23 cellular contexts compared by ENCODE assay signal in the genomic region with DNA sequence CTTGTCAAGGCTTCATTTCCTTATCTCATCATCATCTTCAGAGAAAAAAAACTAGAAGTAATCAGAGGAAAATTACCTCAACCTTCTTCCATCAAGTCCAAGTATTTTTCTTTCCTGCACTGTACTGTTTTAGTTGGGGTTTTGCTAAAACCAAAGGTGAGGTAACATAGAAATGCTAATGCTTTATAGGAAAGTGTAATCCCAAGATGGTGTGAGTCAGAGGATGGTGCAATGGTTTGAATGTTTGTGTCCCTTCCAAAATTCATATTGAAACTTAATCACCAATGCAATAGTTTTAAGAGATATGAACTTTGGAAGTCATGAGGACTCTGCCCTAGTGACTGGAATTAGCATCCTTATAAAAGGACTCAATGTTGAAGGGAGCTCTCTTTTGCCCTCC.
A peak's percentile ranks its signal among the peaks of the same experiment; 100 is the strongest.
DNase-seq lines count a peak whose midpoint lies in the region; ATAC-seq and TF ChIP-seq lines count a peak whose summit lies in the region.
"Had no signal": no experiment of that assay in that cellular context is flagged by ENCODE, and none has a peak within 500 bp of the region (broad histone marks: within the 10 kb centered on the region; RNA-seq: fewer than 3 reads in every experiment).

No MANE protein-coding gene starts in this region.

- H4K20me1 ChIP-seq in SU-DHL-6 (ENCODE audit: low read depth, low read length) = no peaks in the 10 kb centered on the region

- H3K27ac ChIP-seq in ACC112 (ENCODE audit: low read depth, low read length) (peak overlapping the region; percentile 18; the same call in 1 of the 2 replicates), SU-DHL-6 (ENCODE audit: low read depth, low read length) (peak overlapping the region; percentile 85)
- H3K27ac ChIP-seq: foreskin keratinocyte, pancreas, right lobe of liver, tibial nerve had no signal

- H3K9ac ChIP-seq in SU-DHL-6 (ENCODE audit: low read length) = peak overlapping the region; percentile 31

- H2AFZ ChIP-seq in ACC112 (ENCODE audit: low read length, unreplicated experiment) (no peak overlapping the region), SU-DHL-6 (ENCODE audit: low read depth, low read length, severe bottlenecking) (peak overlapping the region; percentile 29)

- ATAC-seq in HG02981 (IDR thresholded peaks at IDR 0.05; ENCODE audit: unreplicated experiment) (no peak), GM19324 (IDR thresholded peaks at IDR 0.05; ENCODE audit: low FRiP score, unreplicated experiment) (no peak)
- ATAC-seq: effector memory CD8-positive, alpha-beta T cell; foreskin keratinocyte; pancreas; right lobe of liver; stimulated activated naive B cell treated with anti-CD40 and anti-IgM and Interleukin-4, amounts not matched to agents 10 μg/mL and 1 μg/mL and 100 μg/mL, for 72 hours had no signal

- TF ChIP-seq CTCF in AG09309 (IDR thresholded peaks at IDR 0.05; ENCODE audit: control insufficient read depth, insufficient read depth, low read depth, low read length, missing control alignments) = no peak
- no peak for TF ChIP-seq CTCF in SU-DHL-6 (IDR thresholded peaks at IDR 0.05; ENCODE audit: insufficient read depth, low read length, poor library complexity, severe bottlenecking)
- TF ChIP-seq CTCF in fibroblast of pulmonary artery (IDR thresholded peaks at IDR 0.05; ENCODE audit: low read length, missing control alignments) = no peak

- H3K9me2 ChIP-seq in SU-DHL-6 (replicated peaks; ENCODE audit: insufficient read depth, low read length) = no peaks in the 10 kb centered on the region

- H3K79me2 ChIP-seq in ACC112 (ENCODE audit: control insufficient read depth, insufficient read depth, low read length, unreplicated experiment) (no peaks in the 10 kb centered on the region), SU-DHL-6 (ENCODE audit: insufficient read depth, low read length) (no peaks in the 10 kb centered on the region)

- H3K36me3 ChIP-seq in ACC112 (ENCODE audit: insufficient read depth, low read length) (no peaks in the 10 kb centered on the region), SU-DHL-6 (ENCODE audit: low read length) (no peaks in the 10 kb centered on the region)
- H3K36me3 ChIP-seq: pancreas, right lobe of liver, tibial nerve had no signal

- DNase-seq in AG09309 (ENCODE audit: low read depth) (peak; percentile 11), fibroblast of pulmonary artery (ENCODE audit: low read depth) (peak; percentile 53), NOMO-1 treated with dmso at 0.1 percent for 144 hours (lab: John Stamatoyannopoulos, UW; ENCODE audit: unreplicated experiment) (no peak)
- DNase-seq: activated CD4-positive, alpha-beta T cell treated with anti-CD3 and anti-CD28 coated beads, Interleukin-2, amount 50 U/mL, for 48 hours; amygdala; Caco-2; cerebellar nuclear complex; effector memory CD8-positive, alpha-beta T cell; hypothalamus; Karpas-422; NCI-H1417 treated with DMSO at 0.1 percent for 48 hours; NCI-H69; OCI-M1; pancreas; right lobe of liver; stimulated activated naive B cell treated with anti-CD40 and anti-IgM and Interleukin-4, amounts not matched to agents 10 μg/mL and 1 μg/mL and 100 μg/mL, for 72 hours had no signal

- no peaks in the 10 kb centered on the region for H3K27me3 ChIP-seq in ACC112 (ENCODE audit: insufficient read depth, low read length)
- H3K27me3 ChIP-seq in SU-DHL-6 (ENCODE audit: low read length) = no peaks in the 10 kb centered on the region
- H3K27me3 ChIP-seq: foreskin keratinocyte, pancreas, right lobe of liver, tibial nerve had no signal

- peaks cover 16% of the 10 kb centered on the region for H3K4me1 ChIP-seq in ACC112 (ENCODE audit: control insufficient read depth, insufficient read depth, low read length, unreplicated experiment)
- H3K4me1 ChIP-seq: Caco-2, foreskin keratinocyte, pancreas, right lobe of liver, tibial nerve had no signal

- H3K9me3 ChIP-seq in SU-DHL-6 (ENCODE audit: insufficient read depth, low read length) = no peaks in the 10 kb centered on the region
- H3K9me3 ChIP-seq: Caco-2, pancreas, right lobe of liver, tibial nerve had no signal

- peak overlapping the region; percentile 68 for H3K4me2 ChIP-seq in SU-DHL-6 (ENCODE audit: low read depth, low read length, poor library complexity, severe bottlenecking)

- peaks cover 63% of the 10 kb centered on the region for H3F3A ChIP-seq in SU-DHL-6 (ENCODE audit: insufficient read depth)

- H3K4me3 ChIP-seq in ACC112 (ENCODE audit: low read depth, low read length) = no peak overlapping the region
- no peak overlapping the region for H3K4me3 ChIP-seq in AG09309 (ENCODE audit: control insufficient read depth, low read depth, low read length)
- H3K4me3 ChIP-seq in SU-DHL-6 (ENCODE audit: insufficient read depth, low read length, poor library complexity, severe bottlenecking) = peak overlapping the region; percentile 13
- no peak overlapping the region for H3K4me3 ChIP-seq in fibroblast of pulmonary artery (replicated peaks; ENCODE audit: low read depth, low read length)
- H3K4me3 ChIP-seq: lung, pancreas, right lobe of liver, tibial nerve had no signal
